Comparison of ENCODE assay signal across 21 cellular contexts in the genomic region with DNA sequence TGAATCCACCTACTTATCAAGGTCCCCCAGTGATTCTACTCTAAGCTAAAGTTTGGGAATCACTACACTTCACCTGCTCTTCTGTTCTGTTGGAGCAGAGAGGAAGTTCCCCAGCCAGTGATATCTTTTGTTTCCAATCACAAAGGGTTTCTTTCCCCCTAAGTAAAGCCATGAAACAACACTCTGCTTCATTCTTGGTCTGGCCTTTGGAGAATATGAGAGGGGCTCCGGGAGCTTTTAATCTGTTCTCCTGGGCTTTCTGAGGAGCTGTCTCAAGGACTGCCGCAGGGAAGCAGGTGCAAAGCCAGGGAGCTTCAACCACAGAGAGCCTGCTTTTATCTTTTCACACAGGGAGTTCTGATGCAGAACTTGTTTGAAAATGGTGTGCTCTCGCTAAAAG. TPM values are rescaled to one million over a fixed set of nuclear protein-coding genes. Genes with fewer than 3 reads are reported as not detected.
"Had no signal": no experiment of that assay in that cellular context is flagged by ENCODE, and none has a peak within 500 bp of the region (broad histone marks: within the 10 kb centered on the region; RNA-seq: fewer than 3 reads in every experiment).

No MANE protein-coding gene starts in this region.

- H3K27me3 ChIP-seq: sigmoid colon, testis had no signal

- H3K4me3 ChIP-seq: lower lobe of right lung, sigmoid colon, testis had no signal

- H3K36me3 Mint-ChIP-seq: natural killer cell; stimulated activated effector memory CD8-positive, alpha-beta T cell treated with anti-CD3 and anti-CD28 coated beads, Interleukin-12 subunit alpha, Interleukin-12 subunit beta, amount 100 ng/mL, for 72 hours; type B pancreatic cell had no signal

- H3K4me3 Mint-ChIP-seq: natural killer cell; stimulated activated effector memory CD8-positive, alpha-beta T cell treated with anti-CD3 and anti-CD28 coated beads, Interleukin-12 subunit alpha, Interleukin-12 subunit beta, amount 100 ng/mL, for 72 hours; T-helper 2 cell treated with Interferon-gamma antibody and Interleukin-4, amounts not matched to agents 5 μg/mL and 100 μg/mL, for 36 hours; type B pancreatic cell had no signal

- H3K4me1 Mint-ChIP-seq: natural killer cell had no signal

- H3K27ac Mint-ChIP-seq: natural killer cell; stimulated activated effector memory CD8-positive, alpha-beta T cell treated with anti-CD3 and anti-CD28 coated beads, Interleukin-12 subunit alpha, Interleukin-12 subunit beta, amount 100 ng/mL, for 72 hours; T-helper 2 cell treated with Interferon-gamma antibody and Interleukin-4, amounts not matched to agents 5 μg/mL and 100 μg/mL, for 36 hours; type B pancreatic cell had no signal

- H3K9me3 Mint-ChIP-seq: natural killer cell; stimulated activated effector memory CD8-positive, alpha-beta T cell treated with anti-CD3 and anti-CD28 coated beads, Interleukin-12 subunit alpha, Interleukin-12 subunit beta, amount 100 ng/mL, for 72 hours; T-helper 2 cell treated with Interferon-gamma antibody and Interleukin-4, amounts not matched to agents 5 μg/mL and 100 μg/mL, for 36 hours had no signal

- H3K27ac ChIP-seq: lower lobe of right lung, sigmoid colon, testis had no signal

- ATAC-seq: activated CD4-positive, CD25-positive, alpha-beta regulatory T cell treated with anti-CD3 and anti-CD28 coated beads, Interleukin-2, amount 50 U/mL, for 24 hours; esophagus mucosa; left colon; lower lobe of right lung; natural killer cell; stimulated activated effector memory CD8-positive, alpha-beta T cell treated with anti-CD3 and anti-CD28 coated beads, Interleukin-12 subunit alpha, Interleukin-12 subunit beta, amount 100 ng/mL, for 72 hours had no signal

- H3K9me3 ChIP-seq: lower lobe of right lung, sigmoid colon, testis had no signal

- H3K36me3 ChIP-seq: lower lobe of right lung, sigmoid colon had no signal

- H3K4me1 ChIP-seq: lower lobe of right lung, testis had no signal

- DNase-seq: activated CD4-positive, alpha-beta T cell treated with anti-CD3 and anti-CD28 coated beads, Interleukin-2, amount 50 U/mL, for 1 hour; activated CD8-positive, alpha-beta memory T cell treated with anti-CD3 and anti-CD28 coated beads for 24 hours; activated CD8-positive, alpha-beta memory T cell treated with anti-CD3 and anti-CD28 coated beads, Interleukin-2, amount 50 U/mL, for 48 hours; activated effector memory CD4-positive, alpha-beta T cell treated with Interleukin-2 at 50 U/mL for 16 hours; activated naive CD4-positive, alpha-beta T cell treated with anti-CD3 and anti-CD28 coated beads, Interleukin-2, amount 50 U/mL, for 16 hours; activated T-cell treated with anti-CD3 and anti-CD28 coated beads, Interleukin-2, amount 50 U/mL, for 48 hours; aorta; cortex of kidney; effector CD4-positive, alpha-beta T cell; left colon; lower lobe of right lung; natural killer cell; sigmoid colon; stimulated activated CD4-positive, alpha-beta T cell treated with anti-CD3 and anti-CD28 coated beads, Interleukin-4, amount 100 ng/mL, for 24 hours; testis had no signal

RNA-seq across cellular contexts. Expression of a gene that starts 10.1 kb away (rescaled TPM):
- total RNA-seq: aorta, left colon, lower lobe of right lung, mesenteric fat pad, natural killer cell, sigmoid colon had no signal

RNA-seq across cellular contexts. Expression of a gene that starts 18.7 kb away (rescaled TPM):
- total RNA-seq: natural killer cell had no signal
